In genomic region chr5:93070938-93071337, GRCh38 we compare ENCODE assay signal across 1 cellular context.
TF ChIP-seq lines count a peak whose summit lies in the region.

No MANE protein-coding gene starts in this region.

TF ChIP-seq in GM23338, 12 proteins besides CTCF, POLR2A, EP300 and RAD21 (continued from another document):
- TF ChIP-seq, protein P1, sequence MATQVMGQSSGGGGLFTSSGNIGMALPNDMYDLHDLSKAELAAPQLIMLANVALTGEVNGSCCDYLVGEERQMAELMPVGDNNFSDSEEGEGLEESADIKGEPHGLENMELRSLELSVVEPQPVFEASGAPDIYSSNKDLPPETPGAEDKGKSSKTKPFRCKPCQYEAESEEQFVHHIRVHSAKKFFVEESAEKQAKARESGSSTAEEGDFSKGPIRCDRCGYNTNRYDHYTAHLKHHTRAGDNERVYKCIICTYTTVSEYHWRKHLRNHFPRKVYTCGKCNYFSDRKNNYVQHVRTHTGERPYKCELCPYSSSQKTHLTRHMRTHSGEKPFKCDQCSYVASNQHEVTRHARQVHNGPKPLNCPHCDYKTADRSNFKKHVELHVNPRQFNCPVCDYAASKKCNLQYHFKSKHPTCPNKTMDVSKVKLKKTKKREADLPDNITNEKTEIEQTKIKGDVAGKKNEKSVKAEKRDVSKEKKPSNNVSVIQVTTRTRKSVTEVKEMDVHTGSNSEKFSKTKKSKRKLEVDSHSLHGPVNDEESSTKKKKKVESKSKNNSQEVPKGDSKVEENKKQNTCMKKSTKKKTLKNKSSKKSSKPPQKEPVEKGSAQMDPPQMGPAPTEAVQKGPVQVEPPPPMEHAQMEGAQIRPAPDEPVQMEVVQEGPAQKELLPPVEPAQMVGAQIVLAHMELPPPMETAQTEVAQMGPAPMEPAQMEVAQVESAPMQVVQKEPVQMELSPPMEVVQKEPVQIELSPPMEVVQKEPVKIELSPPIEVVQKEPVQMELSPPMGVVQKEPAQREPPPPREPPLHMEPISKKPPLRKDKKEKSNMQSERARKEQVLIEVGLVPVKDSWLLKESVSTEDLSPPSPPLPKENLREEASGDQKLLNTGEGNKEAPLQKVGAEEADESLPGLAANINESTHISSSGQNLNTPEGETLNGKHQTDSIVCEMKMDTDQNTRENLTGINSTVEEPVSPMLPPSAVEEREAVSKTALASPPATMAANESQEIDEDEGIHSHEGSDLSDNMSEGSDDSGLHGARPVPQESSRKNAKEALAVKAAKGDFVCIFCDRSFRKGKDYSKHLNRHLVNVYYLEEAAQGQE (IDR thresholded peaks at IDR 0.05; ENCODE audit: unreplicated experiment): no peak
